ENCODE assay signal across 8 cellular contexts in genomic region chr4:145679991-145680455, GRCh38. TPM values are rescaled to one million over a fixed set of nuclear protein-coding genes. Genes with fewer than 3 reads are reported as not detected.
DNase-seq lines count a peak whose midpoint lies in the region; ATAC-seq, FAIRE-seq and TF ChIP-seq lines count a peak whose summit lies in the region.

TSS of gene C4orf51 (plus strand) at chr4:145680146. CDS start at chr4:145680204, 58 bp downstream.

- DNase-seq in H54 (ENCODE audit: insufficient read length, low spot score): peak; percentile 9
- DNase-seq in SK-MEL-5 (ENCODE audit: low read depth, low spot score): peak; percentile 13
- DNase-seq in cardiac muscle cell (ENCODE audit: low read depth in 1 of 2, low spot score in 1 of 2): peak; percentile 52 to 56
- DNase-seq in gastrocnemius medialis: peak; percentile 25 to 68
- no peak for DNase-seq in activated CD4-positive, alpha-beta memory T cell treated with anti-CD3 and anti-CD28 coated beads for 36 hours
- DNase-seq in NCI-H187 treated with DMSO at 0.1 percent for 48 hours (lab: John Stamatoyannopoulos, UW): no peak
- no peak for DNase-seq in testis

- H3K4me3 ChIP-seq in cardiac muscle cell (no peak within 1 kb of the TSS), gastrocnemius medialis (peak within 1 kb of the TSS; percentile 16 to 32 (median 26)), testis (no peak within 1 kb of the TSS)

- intact Hi-C loops in gastrocnemius medialis (cut with DNase I; ENCODE audit: low total_unique reads) (loop anchor here (2.0 to 5.0 kb wide), 4 partner anchors 17 to 257 kb away; partner anchors contain the start of genes SMAD1 and ZNF827), testis (cut with DNase I; ENCODE audit: low total_unique reads) (no loop called here)
- intact Hi-C loops in activated CD4-positive, alpha-beta memory T cell treated with anti-CD3 and anti-CD28 coated beads for 36 hours (cut with micrococcal nuclease): no loop called here

- H3K4me1 ChIP-seq in cardiac muscle cell (ENCODE audit: low read depth) (peaks cover 26% of the 10 kb centered on the region), gastrocnemius medialis (peaks cover 25 to 36% of the 10 kb centered on the region in 2 donors), testis (no peaks in the 10 kb centered on the region)

- 59 to 64% methylated on average over 6 of the region's 6 CpGs for WGBS in testis, 2 donors

- H3K4me3 Mint-ChIP-seq in activated CD4-positive, alpha-beta memory T cell treated with anti-CD3 and anti-CD28 coated beads for 36 hours: no peak within 1 kb of the TSS

- H3K9me3 Mint-ChIP-seq in activated CD4-positive, alpha-beta memory T cell treated with anti-CD3 and anti-CD28 coated beads for 36 hours: peaks cover 9% of the 10 kb centered on the region

- ATAC-seq in gastrocnemius medialis (peak; percentile 74 to 89), GM21717 (IDR thresholded peaks at IDR 0.05; ENCODE audit: unreplicated experiment) (no peak)

- peaks cover 18% of the 10 kb centered on the region for H3K27me3 Mint-ChIP-seq in activated CD4-positive, alpha-beta memory T cell treated with anti-CD3 and anti-CD28 coated beads for 36 hours

- POLR2A ChIA-PET in activated CD4-positive, alpha-beta memory T cell treated with anti-CD3 and anti-CD28 coated beads for 36 hours (lab: Charles Lee): no interaction called here

- CTCF ChIA-PET in activated CD4-positive, alpha-beta memory T cell treated with anti-CD3 and anti-CD28 coated beads for 36 hours (lab: Charles Lee): interaction anchor here (1.1 kb wide), 1 partner anchor 63 kb away, joined by 3 read pairs; no protein-coding TSS in a partner anchor

- H3K9me3 ChIP-seq in cardiac muscle cell (ENCODE audit: low read depth): no peaks in the 10 kb centered on the region
- peaks cover 0 to 5% (median 0%) of the 10 kb centered on the region in 3 donors for H3K9me3 ChIP-seq in gastrocnemius medialis
- no peaks in the 10 kb centered on the region for H3K9me3 ChIP-seq in testis

- no peak for TF ChIP-seq CTCF in cardiac muscle cell (IDR thresholded peaks at IDR 0.05; ENCODE audit: low read depth, low read length)
- TF ChIP-seq CTCF in gastrocnemius medialis (IDR thresholded peaks at IDR 0.05 in 4 of 5, conservative IDR thresholded peaks at IDR 0.05 in 1 of 5): no peak
- no peak for TF ChIP-seq CTCF in testis (IDR thresholded peaks at IDR 0.05)

- H3K4me1 Mint-ChIP-seq in activated CD4-positive, alpha-beta memory T cell treated with anti-CD3 and anti-CD28 coated beads for 36 hours (ENCODE audit: low read depth): no peaks in the 10 kb centered on the region

- in situ Hi-C loops in SK-MEL-5 (cut with HindIII; ENCODE audit: low pct_unique_long_range_greater_than_20kb, low sequenced_read_pairs): no loop called here
- in situ Hi-C loops in gastrocnemius medialis (cut with MboI; ENCODE audit: low sequenced_read_pairs in 4 of 4): no loop called here

- H3K27me3 ChIP-seq in cardiac muscle cell: no peaks in the 10 kb centered on the region
- no peaks in the 10 kb centered on the region for H3K27me3 ChIP-seq in gastrocnemius medialis
- no peaks in the 10 kb centered on the region for H3K27me3 ChIP-seq in testis

- peak; percentile 38 for FAIRE-seq in H54 (lab: Jason Lieb, UNC)

- H3K27ac ChIP-seq in cardiac muscle cell: peak within 1 kb of the TSS; percentile 15
- H3K27ac ChIP-seq in gastrocnemius medialis: peak within 1 kb of the TSS; percentile 79 to 91 (median 82)
- H3K27ac ChIP-seq in testis: no peak within 1 kb of the TSS

- TF ChIP-seq POLR2A in H54 (IDR thresholded peaks at IDR 0.05; ENCODE audit: low read depth, low read length): no peak
- no peak for TF ChIP-seq POLR2A in gastrocnemius medialis (IDR thresholded peaks at IDR 0.05)
- TF ChIP-seq POLR2A in testis (IDR thresholded peaks at IDR 0.05): no peak

- H3K36me3 ChIP-seq in cardiac muscle cell (no peaks in the 10 kb centered on the region), gastrocnemius medialis (no peaks in the 10 kb centered on the region), testis (ENCODE audit: low read depth, missing control alignments) (no peaks in the 10 kb centered on the region)

- H3K27ac Mint-ChIP-seq in activated CD4-positive, alpha-beta memory T cell treated with anti-CD3 and anti-CD28 coated beads for 36 hours: no peak within 1 kb of the TSS

- no peaks in the 10 kb centered on the region for H3K36me3 Mint-ChIP-seq in activated CD4-positive, alpha-beta memory T cell treated with anti-CD3 and anti-CD28 coated beads for 36 hours

RNA-seq across cellular contexts. Expression of gene C4orf51, which starts in this region (rescaled TPM):
- not detected in 2 replicates for total RNA-seq in SK-MEL-5 (2014; rRNA removed; shearing (Covaris generic))
- polyA plus RNA-seq in SK-MEL-5 (2015; cell fraction: cytosol; rRNA removed): not detected in 2 replicates
- not detected in 2 replicates for polyA plus RNA-seq in SK-MEL-5 (2015; cell fraction: nucleus; rRNA removed)
- total RNA-seq in cardiac muscle cell: not detected in 2 replicates
- not detected in 2 replicates for polyA plus RNA-seq in cardiac muscle cell
- total RNA-seq in gastrocnemius medialis: not detected
- total RNA-seq in activated CD4-positive, alpha-beta memory T cell treated with anti-CD3 and anti-CD28 coated beads for 36 hours: not detected
- total RNA-seq in testis: 1 to 10 TPM in 1 of 2 donors, under 1 TPM in 1; 0.87 to 1.3 TPM
- 10.6 TPM for polyA plus RNA-seq in testis (ENCODE audit: insufficient read depth, low read depth, low replicate concordance)

Comparison
In these comparisons a context has a peak if more than half of its experiments do, and no peak if none do; other contexts are left out.
1. RNA of gene C4orf51 (polyA plus RNA-seq): 10.6 TPM in testis (single experiment); not detected in cardiac muscle cell; every median in the first group is over 10 times any median in the second.
2. Peak in DNase-seq in SK-MEL-5; RNA of the gene not detected or under 1 TPM.
3. Peak in DNase-seq and H3K27ac ChIP-seq in cardiac muscle cell; RNA of the gene not detected or under 1 TPM.
4. Peak in DNase-seq, ATAC-seq, H3K4me3 ChIP-seq and H3K27ac ChIP-seq in gastrocnemius medialis; RNA of the gene not detected or under 1 TPM.